Comparison of ENCODE assay signal across 8 cellular contexts in the genomic region with DNA sequence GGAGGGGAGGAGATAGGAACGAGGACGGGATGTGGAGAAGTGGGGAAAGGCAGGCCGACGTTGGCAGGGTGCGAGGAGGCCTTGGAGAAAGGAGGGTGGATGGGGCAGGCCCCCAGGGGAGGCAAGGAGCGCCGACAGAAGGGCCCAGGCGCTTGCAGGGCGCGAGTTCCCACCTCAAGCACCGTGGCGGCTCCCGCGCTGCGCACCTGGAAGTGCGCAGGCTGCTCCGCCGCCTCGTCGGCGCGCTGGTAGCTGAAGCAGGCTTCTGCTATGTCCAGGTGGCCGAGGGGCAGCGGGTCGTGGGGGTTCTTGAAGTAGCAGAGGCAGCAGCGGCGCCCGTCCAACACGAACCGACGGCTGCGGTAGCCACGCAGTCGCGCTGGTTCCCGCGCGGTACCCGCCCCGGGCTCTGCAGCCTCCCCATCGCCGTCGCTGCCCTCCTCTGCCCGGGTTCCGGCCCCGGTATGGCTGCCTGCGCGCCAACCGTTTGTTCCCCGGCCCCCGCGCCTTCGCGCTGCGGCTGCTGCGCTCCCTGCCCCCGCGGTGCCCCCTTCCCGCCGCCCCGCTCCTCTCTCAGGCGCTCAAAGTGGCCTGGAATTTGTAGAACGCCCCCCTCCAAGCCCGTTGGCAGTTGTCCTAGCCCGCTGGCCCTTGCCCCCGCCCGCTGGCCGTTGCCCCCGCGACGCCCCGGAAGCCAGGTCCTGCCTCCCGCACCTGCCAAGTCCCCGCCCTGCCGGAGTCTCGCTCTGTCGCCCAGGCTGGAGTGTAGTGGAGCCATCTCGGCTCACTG. TPM values are rescaled to one million over a fixed set of nuclear protein-coding genes. Genes with fewer than 3 reads are reported as not detected.
DNase-seq lines count a peak whose midpoint lies in the region; FAIRE-seq and TF ChIP-seq lines count a peak whose summit lies in the region.

No MANE protein-coding gene starts in this region.

- H3K4me3 ChIP-seq in GM06990 (replicated peaks; ENCODE audit: low read depth, low read length): peak overlapping the region; percentile 96
- peak overlapping the region; percentile 92 for H3K4me3 ChIP-seq in adipocyte (ENCODE audit: low read length)
- peak overlapping the region; percentile 93; the same call in 1 of the 2 replicates for H3K4me3 ChIP-seq in iPS DF 6.9 (ENCODE audit: low read length)
- peak overlapping the region; percentile 65 to 78 (median 70) for H3K4me3 ChIP-seq in skin epidermis

- no peaks in the 10 kb centered on the region for H3K9me3 ChIP-seq in adipocyte (ENCODE audit: control insufficient read depth, low read length)
- H3K9me3 ChIP-seq in iPS DF 6.9 (ENCODE audit: control insufficient read depth, insufficient read depth, low read length): no peaks in the 10 kb centered on the region

- no peak for TF ChIP-seq POLR2A in H54 (IDR thresholded peaks at IDR 0.05; ENCODE audit: low read depth, low read length)

- H3K36me3 ChIP-seq in GM06990 (ENCODE audit: control insufficient read depth, insufficient read depth, low read length): no peaks in the 10 kb centered on the region; the same call in 1 of the 2 replicates
- H3K36me3 ChIP-seq in adipocyte (ENCODE audit: control insufficient read depth, insufficient read depth, low read length, severe bottlenecking): no peaks in the 10 kb centered on the region
- H3K36me3 ChIP-seq in iPS DF 6.9 (ENCODE audit: control insufficient read depth, insufficient read depth, low read length): no peaks in the 10 kb centered on the region; the same call in 1 of the 2 replicates

- DNase-seq in GM06990 (ENCODE audit: extremely low read depth, insufficient read length) (peak; percentile 84), H54 (ENCODE audit: insufficient read length, low spot score) (peak; percentile 79), LHCN-M2 (ENCODE audit: low read depth) (peak; percentile 22), SW480 (ENCODE audit: low spot score) (peak; percentile 66), adipocyte (ENCODE audit: low read depth) (peak; percentile 63), iPS DF 6.9 (ENCODE audit: low read depth, low spot score) (no peak), DMS114 treated with DMSO at 0.1 percent for 48 hours (lab: John Stamatoyannopoulos, UW; ENCODE audit: unreplicated experiment) (no peak)

- H3K27ac ChIP-seq in iPS DF 6.9 (ENCODE audit: low read length): no peak overlapping the region
- H3K27ac ChIP-seq in skin epidermis: peak overlapping the region in 18 of 21 experiments; percentile 18 to 90 (median 59)

- no CpG with 5 or more reads among the region's 78 CpGs for WGBS in iPS DF 6.9 (ENCODE audit: insufficient coverage, insufficient read length)

- peak; percentile 20 for FAIRE-seq in H54 (lab: Jason Lieb, UNC)

- H3K27me3 ChIP-seq in GM06990 (replicated peaks; ENCODE audit: control insufficient read depth, insufficient read depth, low read length) (no peaks in the 10 kb centered on the region), adipocyte (replicated peaks; ENCODE audit: control insufficient read depth, insufficient read depth, low read length) (no peaks in the 10 kb centered on the region), iPS DF 6.9 (ENCODE audit: control insufficient read depth, insufficient read depth, low read length) (no peaks in the 10 kb centered on the region)

- peak overlapping the region; percentile 96 for H3K9ac ChIP-seq in adipocyte (ENCODE audit: low read length)

- H3K4me1 ChIP-seq in adipocyte (ENCODE audit: control insufficient read depth, insufficient read depth, low read length) (peaks cover 8% of the 10 kb centered on the region), iPS DF 6.9 (ENCODE audit: control insufficient read depth, insufficient read depth, low read length) (no peaks in the 10 kb centered on the region)

- no peak for TF ChIP-seq CTCF in GM06990 (IDR thresholded peaks at IDR 0.05; ENCODE audit: insufficient read depth, low read length, poor library complexity, severe bottlenecking)

RNA-seq across cellular contexts. Expression of gene ACTR6, which starts 1.1 kb away (rescaled TPM):
- 23.9 and 26.6 TPM in 2 replicates for total RNA-seq in LHCN-M2 (2014; rRNA removed)
- 12.0 TPM for polyA plus RNA-seq in LHCN-M2 (2012)

RNA-seq across cellular contexts. Expression of gene BLTP3B, which starts 56.9 kb away (rescaled TPM):
- total RNA-seq in LHCN-M2 (2014; rRNA removed): 28.9 and 35.0 TPM in 2 replicates
- polyA plus RNA-seq in LHCN-M2 (2012): 5.2 TPM

Comparison
In these comparisons a context has a peak if more than half of its experiments do, and no peak if none do; other contexts are left out.
1. DNase-seq: peak in GM06990 (single experiment), H54 (single experiment), LHCN-M2 (single experiment), SW480 (single experiment) and adipocyte (single experiment); none in iPS DF 6.9 (single experiment) and DMS114 treated with DMSO at 0.1 percent for 48 hours (single experiment).
2. Peak in every context shown above with its lines, with median percentiles within 50 percentile points of each other: H3K4me3 ChIP-seq.